1 cellular context compared by ENCODE assay signal in the genomic region with DNA sequence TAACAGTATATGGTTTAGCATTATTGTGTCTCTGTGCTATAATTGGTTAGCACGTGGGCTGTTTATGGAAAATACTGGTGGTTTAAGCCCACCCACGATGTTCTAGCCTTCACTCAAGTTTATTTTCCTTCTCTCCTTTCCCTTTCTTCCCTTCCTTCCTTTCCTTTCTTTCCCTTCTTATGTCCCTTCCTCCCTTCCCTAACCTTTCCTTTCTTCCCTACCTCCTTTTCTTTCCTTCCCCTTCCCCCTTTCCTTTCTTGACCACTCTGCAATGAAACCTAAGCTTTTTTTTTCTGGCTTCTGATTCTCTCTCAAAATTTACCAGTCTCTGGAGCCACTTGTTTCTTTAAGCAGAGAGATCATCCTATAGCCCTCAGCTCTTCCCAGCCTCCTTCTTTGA.
TF ChIP-seq lines count a peak whose summit lies in the region.

No MANE protein-coding gene starts in this region.

TF ChIP-seq in GM23338, 12 proteins besides CTCF, POLR2A, EP300 and RAD21 (continued from another document):
- TF ChIP-seq, protein P1, sequence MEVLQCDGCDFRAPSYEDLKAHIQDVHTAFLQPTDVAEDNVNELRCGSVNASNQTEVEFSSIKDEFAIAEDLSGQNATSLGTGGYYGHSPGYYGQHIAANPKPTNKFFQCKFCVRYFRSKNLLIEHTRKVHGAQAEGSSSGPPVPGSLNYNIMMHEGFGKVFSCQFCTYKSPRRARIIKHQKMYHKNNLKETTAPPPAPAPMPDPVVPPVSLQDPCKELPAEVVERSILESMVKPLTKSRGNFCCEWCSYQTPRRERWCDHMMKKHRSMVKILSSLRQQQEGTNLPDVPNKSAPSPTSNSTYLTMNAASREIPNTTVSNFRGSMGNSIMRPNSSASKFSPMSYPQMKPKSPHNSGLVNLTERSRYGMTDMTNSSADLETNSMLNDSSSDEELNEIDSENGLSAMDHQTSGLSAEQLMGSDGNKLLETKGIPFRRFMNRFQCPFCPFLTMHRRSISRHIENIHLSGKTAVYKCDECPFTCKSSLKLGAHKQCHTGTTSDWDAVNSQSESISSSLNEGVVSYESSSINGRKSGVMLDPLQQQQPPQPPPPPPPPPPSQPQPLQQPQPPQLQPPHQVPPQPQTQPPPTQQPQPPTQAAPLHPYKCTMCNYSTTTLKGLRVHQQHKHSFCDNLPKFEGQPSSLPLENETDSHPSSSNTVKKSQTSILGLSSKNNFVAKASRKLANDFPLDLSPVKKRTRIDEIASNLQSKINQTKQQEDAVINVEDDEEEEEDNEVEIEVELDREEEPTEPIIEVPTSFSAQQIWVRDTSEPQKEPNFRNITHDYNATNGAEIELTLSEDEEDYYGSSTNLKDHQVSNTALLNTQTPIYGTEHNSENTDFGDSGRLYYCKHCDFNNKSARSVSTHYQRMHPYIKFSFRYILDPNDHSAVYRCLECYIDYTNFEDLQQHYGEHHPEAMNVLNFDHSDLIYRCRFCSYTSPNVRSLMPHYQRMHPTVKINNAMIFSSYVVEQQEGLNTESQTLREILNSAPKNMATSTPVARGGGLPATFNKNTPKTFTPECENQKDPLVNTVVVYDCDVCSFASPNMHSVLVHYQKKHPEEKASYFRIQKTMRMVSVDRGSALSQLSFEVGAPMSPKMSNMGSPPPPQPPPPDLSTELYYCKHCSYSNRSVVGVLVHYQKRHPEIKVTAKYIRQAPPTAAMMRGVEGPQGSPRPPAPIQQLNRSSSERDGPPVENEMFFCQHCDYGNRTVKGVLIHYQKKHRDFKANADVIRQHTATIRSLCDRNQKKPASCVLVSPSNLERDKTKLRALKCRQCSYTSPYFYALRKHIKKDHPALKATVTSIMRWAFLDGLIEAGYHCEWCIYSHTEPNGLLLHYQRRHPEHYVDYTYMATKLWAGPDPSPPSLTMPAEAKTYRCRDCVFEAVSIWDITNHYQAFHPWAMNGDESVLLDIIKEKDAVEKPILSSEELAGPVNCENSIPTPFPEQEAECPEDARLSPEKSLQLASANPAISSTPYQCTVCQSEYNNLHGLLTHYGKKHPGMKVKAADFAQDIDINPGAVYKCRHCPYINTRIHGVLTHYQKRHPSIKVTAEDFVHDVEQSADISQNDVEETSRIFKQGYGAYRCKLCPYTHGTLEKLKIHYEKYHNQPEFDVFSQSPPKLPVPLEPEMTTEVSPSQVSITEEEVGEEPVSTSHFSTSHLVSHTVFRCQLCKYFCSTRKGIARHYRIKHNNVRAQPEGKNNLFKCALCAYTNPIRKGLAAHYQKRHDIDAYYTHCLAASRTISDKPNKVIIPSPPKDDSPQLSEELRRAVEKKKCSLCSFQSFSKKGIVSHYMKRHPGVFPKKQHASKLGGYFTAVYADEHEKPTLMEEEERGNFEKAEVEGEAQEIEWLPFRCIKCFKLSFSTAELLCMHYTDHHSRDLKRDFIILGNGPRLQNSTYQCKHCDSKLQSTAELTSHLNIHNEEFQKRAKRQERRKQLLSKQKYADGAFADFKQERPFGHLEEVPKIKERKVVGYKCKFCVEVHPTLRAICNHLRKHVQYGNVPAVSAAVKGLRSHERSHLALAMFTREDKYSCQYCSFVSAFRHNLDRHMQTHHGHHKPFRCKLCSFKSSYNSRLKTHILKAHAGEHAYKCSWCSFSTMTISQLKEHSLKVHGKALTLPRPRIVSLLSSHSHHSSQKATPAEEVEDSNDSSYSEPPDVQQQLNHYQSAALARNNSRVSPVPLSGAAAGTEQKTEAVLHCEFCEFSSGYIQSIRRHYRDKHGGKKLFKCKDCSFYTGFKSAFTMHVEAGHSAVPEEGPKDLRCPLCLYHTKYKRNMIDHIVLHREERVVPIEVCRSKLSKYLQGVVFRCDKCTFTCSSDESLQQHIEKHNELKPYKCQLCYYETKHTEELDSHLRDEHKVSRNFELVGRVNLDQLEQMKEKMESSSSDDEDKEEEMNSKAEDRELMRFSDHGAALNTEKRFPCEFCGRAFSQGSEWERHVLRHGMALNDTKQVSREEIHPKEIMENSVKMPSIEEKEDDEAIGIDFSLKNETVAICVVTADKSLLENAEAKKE (CRISPR knock-in tag; IDR thresholded peaks at IDR 0.05), result no peak
- TF ChIP-seq, protein P2, sequence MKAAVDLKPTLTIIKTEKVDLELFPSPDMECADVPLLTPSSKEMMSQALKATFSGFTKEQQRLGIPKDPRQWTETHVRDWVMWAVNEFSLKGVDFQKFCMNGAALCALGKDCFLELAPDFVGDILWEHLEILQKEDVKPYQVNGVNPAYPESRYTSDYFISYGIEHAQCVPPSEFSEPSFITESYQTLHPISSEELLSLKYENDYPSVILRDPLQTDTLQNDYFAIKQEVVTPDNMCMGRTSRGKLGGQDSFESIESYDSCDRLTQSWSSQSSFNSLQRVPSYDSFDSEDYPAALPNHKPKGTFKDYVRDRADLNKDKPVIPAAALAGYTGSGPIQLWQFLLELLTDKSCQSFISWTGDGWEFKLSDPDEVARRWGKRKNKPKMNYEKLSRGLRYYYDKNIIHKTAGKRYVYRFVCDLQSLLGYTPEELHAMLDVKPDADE (IDR thresholded peaks at IDR 0.05), result no peak
- TF ChIP-seq ZNF114 (CRISPR knock-in tag; IDR thresholded peaks at IDR 0.05), result no peak
- no peak for TF ChIP-seq EZH2 (IDR thresholded peaks at IDR 0.05; ENCODE audit: low read depth, unreplicated experiment)
